In the genomic region with DNA sequence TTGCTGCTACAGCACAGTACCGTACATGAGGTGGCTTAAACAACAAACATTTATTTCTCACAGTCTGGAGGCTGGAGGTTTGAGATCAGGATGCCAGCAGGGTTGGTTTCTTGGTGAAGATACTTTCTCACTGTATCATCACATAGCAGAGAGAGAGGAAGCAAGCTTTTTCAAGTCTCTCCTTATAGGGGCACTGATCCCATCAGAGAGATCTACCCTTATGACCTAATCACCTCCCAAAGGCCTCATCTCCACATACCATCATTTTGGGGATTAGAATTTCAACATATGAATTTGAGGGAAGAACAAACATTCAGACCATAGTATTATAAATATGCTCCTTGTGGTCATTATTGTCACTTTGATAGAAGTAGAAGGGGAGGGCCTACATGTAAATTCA, we compare ENCODE assay signal across 17 cellular contexts.
"Had no signal": no experiment of that assay in that cellular context is flagged by ENCODE, and none has a peak within 500 bp of the region (broad histone marks: within the 10 kb centered on the region; RNA-seq: fewer than 3 reads in every experiment).

No MANE protein-coding gene starts in this region.

- DNase-seq: activated CD4-positive, alpha-beta T cell treated with anti-CD3 and anti-CD28 coated beads for 1 hour; activated CD4-positive, alpha-beta T cell treated with anti-CD3 and anti-CD28 coated beads, Interleukin-2, amount 50 U/mL, for 1 hour; activated gamma-delta T cell treated with Interleukin-2 at 50 U/mL for 16 hours; activated T-cell treated with anti-CD3 and anti-CD28 coated beads, Interleukin-2, amount 50 U/mL, for 1 hour; dorsolateral prefrontal cortex; effector memory CD8-positive, alpha-beta T cell; kidney glomerular epithelial cell; left ventricle myocardium inferior; midbrain; stimulated activated CD4-positive, alpha-beta T cell treated with anti-CD3 and anti-CD28 coated beads, Interleukin-4, amount 100 ng/mL, for 24 hours; stimulated activated naive CD8-positive, alpha-beta T cell treated with anti-CD3 and anti-CD28 coated beads, Interleukin-15, Interleukin-2, amounts not matched to agents 100 U/mL and 50 U/mL, for 24 hours; substantia nigra; T-cell; tibial artery had no signal

- H3K4me3 ChIP-seq: ascending aorta, colonic mucosa, dorsolateral prefrontal cortex, esophagus muscularis mucosa, left ventricle myocardium inferior, tibial artery had no signal
